In genomic region chr2:84971799-84972790, GRCh38 we compare ENCODE assay signal across 8 cellular contexts. TPM values are rescaled to one million over a fixed set of nuclear protein-coding genes. Genes with fewer than 3 reads are reported as not detected.
DNase-seq lines count a peak whose midpoint lies in the region; ATAC-seq and TF ChIP-seq lines count a peak whose summit lies in the region.

No MANE protein-coding gene starts in this region.

- ATAC-seq in GM19351 (IDR thresholded peaks at IDR 0.05; ENCODE audit: unreplicated experiment) (peak; percentile 26), HG03520 (IDR thresholded peaks at IDR 0.05; ENCODE audit: unreplicated experiment) (peak; percentile 26)

- H3K4me3 ChIP-seq in iPS-11a (ENCODE audit: low read depth, low read length) (peak overlapping the region; percentile 96), skeletal muscle tissue (ENCODE audit: low read length in 3 of 3) (peak overlapping the region; percentile 88 to 93 (median 93))

- H3K27ac Mint-ChIP-seq in T-helper 1 cell treated with Interleukin-12 subunit alpha and Interleukin-12 subunit beta and Interleukin-4 antibody, amounts not matched to agents 30 μg/mL and 1 μg/mL, for 36 hours: peak overlapping the region; percentile 93

- H3K27ac ChIP-seq in skeletal muscle tissue (ENCODE audit: low read depth, low read length): peak overlapping the region; percentile 96

- TF ChIP-seq CTCF in GM20000 (IDR thresholded peaks at IDR 0.05; ENCODE audit: extremely low read depth, missing control alignments): no peak

- no peaks in the 10 kb centered on the region for H3K27me3 Mint-ChIP-seq in T-helper 1 cell treated with Interleukin-12 subunit alpha and Interleukin-12 subunit beta and Interleukin-4 antibody, amounts not matched to agents 30 μg/mL and 1 μg/mL, for 36 hours (ENCODE audit: low read depth)

- DNase-seq in C1 segment of cervical spinal cord (lab: John Stamatoyannopoulos, UW): peak in 11 of 14 donors; percentile 15 to 75 (median 38)
- peak in 40 of 58 donors; percentile 1 to 63 (median 34) for DNase-seq in anterior cingulate cortex (lab: John Stamatoyannopoulos, UW)
- DNase-seq in GM20000 (ENCODE audit: low spot score): no peak

- H3K9me3 Mint-ChIP-seq in T-helper 1 cell treated with Interleukin-12 subunit alpha and Interleukin-12 subunit beta and Interleukin-4 antibody, amounts not matched to agents 30 μg/mL and 1 μg/mL, for 36 hours: no peaks in the 10 kb centered on the region

- H3K36me3 Mint-ChIP-seq in T-helper 1 cell treated with Interleukin-12 subunit alpha and Interleukin-12 subunit beta and Interleukin-4 antibody, amounts not matched to agents 30 μg/mL and 1 μg/mL, for 36 hours (ENCODE audit: low read depth): peaks cover 23% of the 10 kb centered on the region

- peak overlapping the region; percentile 95 to 98 (median 97) for H3K9ac ChIP-seq in skeletal muscle tissue (ENCODE audit: low read depth in 1 of 3, low read length in 3 of 3)

- H3K4me1 ChIP-seq in skeletal muscle tissue (ENCODE audit: control insufficient read depth in 3 of 3, insufficient read depth in 3 of 3, low read length in 3 of 3): peaks cover 25 to 36% (median 27%) of the 10 kb centered on the region in 3 donors

- no peaks in the 10 kb centered on the region for H3K36me3 ChIP-seq in skeletal muscle tissue (ENCODE audit: control insufficient read depth in 3 of 3, insufficient read depth in 3 of 3, low read length in 3 of 3)

- peaks cover 37% of the 10 kb centered on the region for H3K4me1 Mint-ChIP-seq in T-helper 1 cell treated with Interleukin-12 subunit alpha and Interleukin-12 subunit beta and Interleukin-4 antibody, amounts not matched to agents 30 μg/mL and 1 μg/mL, for 36 hours (ENCODE audit: low read depth)

- H3K4me3 Mint-ChIP-seq in T-helper 1 cell treated with Interleukin-12 subunit alpha and Interleukin-12 subunit beta and Interleukin-4 antibody, amounts not matched to agents 30 μg/mL and 1 μg/mL, for 36 hours: peak overlapping the region; percentile 96

- H3K27me3 ChIP-seq in skeletal muscle tissue (ENCODE audit: control insufficient read depth in 3 of 3, insufficient read depth in 3 of 3, low read length in 3 of 3): no peaks in the 10 kb centered on the region

- no peaks in the 10 kb centered on the region for H3K9me3 ChIP-seq in skeletal muscle tissue (ENCODE audit: control insufficient read depth in 3 of 3, low read length in 3 of 3)

RNA-seq across cellular contexts. Expression of gene KCMF1, which starts 1.1 kb away (rescaled TPM):
- total RNA-seq in skeletal muscle tissue: 12.5 TPM
